ENCODE assay signal across 1 cellular context in the genomic region with DNA sequence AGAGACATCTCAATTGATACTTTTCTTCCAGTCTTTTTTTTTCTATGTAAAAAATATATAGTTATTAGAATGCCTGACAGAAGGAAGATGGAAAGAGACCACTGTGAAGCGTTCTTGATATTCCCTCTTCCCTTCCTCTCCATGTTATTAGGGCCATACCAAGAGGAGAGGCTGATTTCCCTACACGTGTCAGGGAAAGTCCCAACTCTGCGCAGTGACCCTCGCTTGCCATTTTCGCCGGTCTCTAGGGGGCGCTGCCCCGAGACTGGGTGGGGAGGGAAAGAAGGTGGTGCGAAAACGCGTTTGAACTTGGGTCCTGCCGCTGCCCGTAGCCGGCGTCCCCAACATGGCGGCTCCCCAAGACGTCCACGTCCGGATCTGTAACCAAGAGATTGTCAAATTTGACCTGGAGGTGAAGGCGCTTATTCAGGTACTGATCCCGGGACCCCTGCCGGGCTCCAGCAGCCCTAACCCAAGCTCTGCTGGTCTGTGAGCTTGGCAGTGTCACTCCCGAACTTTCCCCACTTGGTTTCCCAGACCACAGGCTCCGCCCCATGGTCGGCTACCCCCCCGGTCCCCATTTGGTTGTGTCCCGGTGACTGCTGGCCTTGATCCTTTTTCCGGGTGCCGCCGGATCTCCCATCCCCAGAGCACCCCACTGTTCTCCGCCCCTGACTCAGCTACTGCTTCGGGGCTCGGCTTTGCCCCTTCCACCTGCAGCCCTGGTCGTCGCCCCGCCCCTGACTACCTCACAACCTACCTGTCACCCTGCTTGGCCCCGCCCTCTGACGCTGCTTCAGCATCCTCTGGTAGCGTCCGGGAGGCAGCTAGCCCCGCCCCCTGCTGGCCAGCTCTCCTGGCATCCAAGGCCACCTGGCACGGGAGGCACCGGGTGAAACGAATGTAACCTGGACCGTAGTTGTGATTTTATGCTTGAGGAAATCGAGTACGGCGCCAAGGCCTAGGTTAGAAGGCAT.
TF ChIP-seq lines count a peak whose summit lies in the region.

A gene with protein sequence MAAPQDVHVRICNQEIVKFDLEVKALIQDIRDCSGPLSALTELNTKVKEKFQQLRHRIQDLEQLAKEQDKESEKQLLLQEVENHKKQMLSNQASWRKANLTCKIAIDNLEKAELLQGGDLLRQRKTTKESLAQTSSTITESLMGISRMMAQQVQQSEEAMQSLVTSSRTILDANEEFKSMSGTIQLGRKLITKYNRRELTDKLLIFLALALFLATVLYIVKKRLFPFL (plus strand): TSS at position 332 of the 977 bp plus-strand sequence. CDS start 15 bp downstream, at position 347.

TF ChIP-seq in HepG2, 621 proteins besides CTCF, POLR2A, EP300 and RAD21 (continued from another document and continues in another):
- TF ChIP-seq, protein P1, sequence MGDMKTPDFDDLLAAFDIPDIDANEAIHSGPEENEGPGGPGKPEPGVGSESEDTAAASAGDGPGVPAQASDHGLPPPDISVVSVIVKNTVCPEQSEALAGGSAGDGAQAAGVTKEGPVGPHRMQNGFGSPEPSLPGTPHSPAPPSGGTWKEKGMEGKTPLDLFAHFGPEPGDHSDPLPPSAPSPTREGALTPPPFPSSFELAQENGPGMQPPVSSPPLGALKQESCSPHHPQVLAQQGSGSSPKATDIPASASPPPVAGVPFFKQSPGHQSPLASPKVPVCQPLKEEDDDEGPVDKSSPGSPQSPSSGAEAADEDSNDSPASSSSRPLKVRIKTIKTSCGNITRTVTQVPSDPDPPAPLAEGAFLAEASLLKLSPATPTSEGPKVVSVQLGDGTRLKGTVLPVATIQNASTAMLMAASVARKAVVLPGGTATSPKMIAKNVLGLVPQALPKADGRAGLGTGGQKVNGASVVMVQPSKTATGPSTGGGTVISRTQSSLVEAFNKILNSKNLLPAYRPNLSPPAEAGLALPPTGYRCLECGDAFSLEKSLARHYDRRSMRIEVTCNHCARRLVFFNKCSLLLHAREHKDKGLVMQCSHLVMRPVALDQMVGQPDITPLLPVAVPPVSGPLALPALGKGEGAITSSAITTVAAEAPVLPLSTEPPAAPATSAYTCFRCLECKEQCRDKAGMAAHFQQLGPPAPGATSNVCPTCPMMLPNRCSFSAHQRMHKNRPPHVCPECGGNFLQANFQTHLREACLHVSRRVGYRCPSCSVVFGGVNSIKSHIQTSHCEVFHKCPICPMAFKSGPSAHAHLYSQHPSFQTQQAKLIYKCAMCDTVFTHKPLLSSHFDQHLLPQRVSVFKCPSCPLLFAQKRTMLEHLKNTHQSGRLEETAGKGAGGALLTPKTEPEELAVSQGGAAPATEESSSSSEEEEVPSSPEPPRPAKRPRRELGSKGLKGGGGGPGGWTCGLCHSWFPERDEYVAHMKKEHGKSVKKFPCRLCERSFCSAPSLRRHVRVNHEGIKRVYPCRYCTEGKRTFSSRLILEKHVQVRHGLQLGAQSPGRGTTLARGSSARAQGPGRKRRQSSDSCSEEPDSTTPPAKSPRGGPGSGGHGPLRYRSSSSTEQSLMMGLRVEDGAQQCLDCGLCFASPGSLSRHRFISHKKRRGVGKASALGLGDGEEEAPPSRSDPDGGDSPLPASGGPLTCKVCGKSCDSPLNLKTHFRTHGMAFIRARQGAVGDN (CRISPR knock-in tag; IDR thresholded peaks at IDR 0.05): peak; percentile 83
- TF ChIP-seq RFX5 (IDR thresholded peaks at IDR 0.05; ENCODE audit: low read depth, low read length) (no peak), ZNF296 (CRISPR knock-in tag; conservative IDR thresholded peaks at IDR 0.05) (no peak), ZNF841 (CRISPR knock-in tag; IDR thresholded peaks at IDR 0.05; ENCODE audit: borderline replicate concordance) (no peak), ZSCAN21 (CRISPR knock-in tag; IDR thresholded peaks at IDR 0.05; ENCODE audit: borderline replicate concordance) (no peak; the same call in 1 of the 2 replicates), SYNCRIP (IDR thresholded peaks at IDR 0.05; ENCODE audit: insufficient read depth, low read depth, low read length) (no peak), MIER2 (CRISPR knock-in tag; IDR thresholded peaks at IDR 0.05) (no peak), BHLHE40 (IDR thresholded peaks at IDR 0.05; ENCODE audit: low read length) (peak; percentile 78), TBP (CRISPR knock-in tag; IDR thresholded peaks at IDR 0.05) (peak; percentile 32; the same call in 1 of the 2 replicates), PHF20 (CRISPR knock-in tag; IDR thresholded peaks at IDR 0.05) (peak; percentile 92), ZNF143 (CRISPR knock-in tag; IDR thresholded peaks at IDR 0.05) (no peak), ZNF446 (CRISPR knock-in tag; IDR thresholded peaks at IDR 0.05) (no peak), ZNF775 (CRISPR knock-in tag; IDR thresholded peaks at IDR 0.05; ENCODE audit: borderline replicate concordance) (no peak), ZNF558 (CRISPR knock-in tag; IDR thresholded peaks at IDR 0.05; ENCODE audit: borderline replicate concordance) (no peak), MTF1 (CRISPR knock-in tag; IDR thresholded peaks at IDR 0.05) (no peak), KMT2B (CRISPR knock-in tag; IDR thresholded peaks at IDR 0.05) (peak; percentile 95), NKX3-1 (CRISPR knock-in tag; IDR thresholded peaks at IDR 0.05) (no peak), GTF3A (CRISPR knock-in tag; conservative IDR thresholded peaks at IDR 0.05) (no peak), SNRNP70 (IDR thresholded peaks at IDR 0.05; ENCODE audit: low read depth, low read length) (no peak), HNRNPUL1 (IDR thresholded peaks at IDR 0.05; ENCODE audit: low read depth, low read length) (no peak), SP2 (CRISPR knock-in tag; IDR thresholded peaks at IDR 0.05) (no peak; the same call in 1 of the 2 replicates), FLYWCH1 (CRISPR knock-in tag; IDR thresholded peaks at IDR 0.05) (no peak), MXI1 (IDR thresholded peaks at IDR 0.05; ENCODE audit: borderline replicate concordance, low read depth, low read length) (peak; percentile 86; the same call in 1 of the 3 replicates), FOXP1 (IDR thresholded peaks at IDR 0.05) (no peak), FOXP1 (CRISPR knock-in tag; IDR thresholded peaks at IDR 0.05) (0 out of 2 replicates have a peak, but pooled peaks have one; percentile 25), TCF7 (IDR thresholded peaks at IDR 0.05; ENCODE audit: low read depth) (no peak), ZNF660 (CRISPR knock-in tag; IDR thresholded peaks at IDR 0.05; ENCODE audit: borderline replicate concordance, low read depth) (no peak)
- TF ChIP-seq, protein P2, sequence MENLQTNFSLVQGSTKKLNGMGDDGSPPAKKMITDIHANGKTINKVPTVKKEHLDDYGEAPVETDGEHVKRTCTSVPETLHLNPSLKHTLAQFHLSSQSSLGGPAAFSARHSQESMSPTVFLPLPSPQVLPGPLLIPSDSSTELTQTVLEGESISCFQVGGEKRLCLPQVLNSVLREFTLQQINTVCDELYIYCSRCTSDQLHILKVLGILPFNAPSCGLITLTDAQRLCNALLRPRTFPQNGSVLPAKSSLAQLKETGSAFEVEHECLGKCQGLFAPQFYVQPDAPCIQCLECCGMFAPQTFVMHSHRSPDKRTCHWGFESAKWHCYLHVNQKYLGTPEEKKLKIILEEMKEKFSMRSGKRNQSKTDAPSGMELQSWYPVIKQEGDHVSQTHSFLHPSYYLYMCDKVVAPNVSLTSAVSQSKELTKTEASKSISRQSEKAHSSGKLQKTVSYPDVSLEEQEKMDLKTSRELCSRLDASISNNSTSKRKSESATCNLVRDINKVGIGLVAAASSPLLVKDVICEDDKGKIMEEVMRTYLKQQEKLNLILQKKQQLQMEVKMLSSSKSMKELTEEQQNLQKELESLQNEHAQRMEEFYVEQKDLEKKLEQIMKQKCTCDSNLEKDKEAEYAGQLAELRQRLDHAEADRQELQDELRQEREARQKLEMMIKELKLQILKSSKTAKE (CRISPR knock-in tag; IDR thresholded peaks at IDR 0.05; ENCODE audit: borderline replicate concordance): no peak
- TF ChIP-seq, protein P3, sequence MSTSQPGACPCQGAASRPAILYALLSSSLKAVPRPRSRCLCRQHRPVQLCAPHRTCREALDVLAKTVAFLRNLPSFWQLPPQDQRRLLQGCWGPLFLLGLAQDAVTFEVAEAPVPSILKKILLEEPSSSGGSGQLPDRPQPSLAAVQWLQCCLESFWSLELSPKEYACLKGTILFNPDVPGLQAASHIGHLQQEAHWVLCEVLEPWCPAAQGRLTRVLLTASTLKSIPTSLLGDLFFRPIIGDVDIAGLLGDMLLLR (CRISPR knock-in tag; IDR thresholded peaks at IDR 0.05): peak; percentile 44
- TF ChIP-seq, protein P4, sequence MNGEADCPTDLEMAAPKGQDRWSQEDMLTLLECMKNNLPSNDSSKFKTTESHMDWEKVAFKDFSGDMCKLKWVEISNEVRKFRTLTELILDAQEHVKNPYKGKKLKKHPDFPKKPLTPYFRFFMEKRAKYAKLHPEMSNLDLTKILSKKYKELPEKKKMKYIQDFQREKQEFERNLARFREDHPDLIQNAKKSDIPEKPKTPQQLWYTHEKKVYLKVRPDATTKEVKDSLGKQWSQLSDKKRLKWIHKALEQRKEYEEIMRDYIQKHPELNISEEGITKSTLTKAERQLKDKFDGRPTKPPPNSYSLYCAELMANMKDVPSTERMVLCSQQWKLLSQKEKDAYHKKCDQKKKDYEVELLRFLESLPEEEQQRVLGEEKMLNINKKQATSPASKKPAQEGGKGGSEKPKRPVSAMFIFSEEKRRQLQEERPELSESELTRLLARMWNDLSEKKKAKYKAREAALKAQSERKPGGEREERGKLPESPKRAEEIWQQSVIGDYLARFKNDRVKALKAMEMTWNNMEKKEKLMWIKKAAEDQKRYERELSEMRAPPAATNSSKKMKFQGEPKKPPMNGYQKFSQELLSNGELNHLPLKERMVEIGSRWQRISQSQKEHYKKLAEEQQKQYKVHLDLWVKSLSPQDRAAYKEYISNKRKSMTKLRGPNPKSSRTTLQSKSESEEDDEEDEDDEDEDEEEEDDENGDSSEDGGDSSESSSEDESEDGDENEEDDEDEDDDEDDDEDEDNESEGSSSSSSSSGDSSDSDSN (CRISPR knock-in tag; IDR thresholded peaks at IDR 0.05): peak; percentile 41
- TF ChIP-seq, protein P5, sequence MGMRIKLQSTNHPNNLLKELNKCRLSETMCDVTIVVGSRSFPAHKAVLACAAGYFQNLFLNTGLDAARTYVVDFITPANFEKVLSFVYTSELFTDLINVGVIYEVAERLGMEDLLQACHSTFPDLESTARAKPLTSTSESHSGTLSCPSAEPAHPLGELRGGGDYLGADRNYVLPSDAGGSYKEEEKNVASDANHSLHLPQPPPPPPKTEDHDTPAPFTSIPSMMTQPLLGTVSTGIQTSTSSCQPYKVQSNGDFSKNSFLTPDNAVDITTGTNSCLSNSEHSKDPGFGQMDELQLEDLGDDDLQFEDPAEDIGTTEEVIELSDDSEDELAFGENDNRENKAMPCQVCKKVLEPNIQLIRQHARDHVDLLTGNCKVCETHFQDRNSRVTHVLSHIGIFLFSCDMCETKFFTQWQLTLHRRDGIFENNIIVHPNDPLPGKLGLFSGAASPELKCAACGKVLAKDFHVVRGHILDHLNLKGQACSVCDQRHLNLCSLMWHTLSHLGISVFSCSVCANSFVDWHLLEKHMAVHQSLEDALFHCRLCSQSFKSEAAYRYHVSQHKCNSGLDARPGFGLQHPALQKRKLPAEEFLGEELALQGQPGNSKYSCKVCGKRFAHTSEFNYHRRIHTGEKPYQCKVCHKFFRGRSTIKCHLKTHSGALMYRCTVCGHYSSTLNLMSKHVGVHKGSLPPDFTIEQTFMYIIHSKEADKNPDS (CRISPR knock-in tag; IDR thresholded peaks at IDR 0.05): no peak
- TF ChIP-seq, protein P6, sequence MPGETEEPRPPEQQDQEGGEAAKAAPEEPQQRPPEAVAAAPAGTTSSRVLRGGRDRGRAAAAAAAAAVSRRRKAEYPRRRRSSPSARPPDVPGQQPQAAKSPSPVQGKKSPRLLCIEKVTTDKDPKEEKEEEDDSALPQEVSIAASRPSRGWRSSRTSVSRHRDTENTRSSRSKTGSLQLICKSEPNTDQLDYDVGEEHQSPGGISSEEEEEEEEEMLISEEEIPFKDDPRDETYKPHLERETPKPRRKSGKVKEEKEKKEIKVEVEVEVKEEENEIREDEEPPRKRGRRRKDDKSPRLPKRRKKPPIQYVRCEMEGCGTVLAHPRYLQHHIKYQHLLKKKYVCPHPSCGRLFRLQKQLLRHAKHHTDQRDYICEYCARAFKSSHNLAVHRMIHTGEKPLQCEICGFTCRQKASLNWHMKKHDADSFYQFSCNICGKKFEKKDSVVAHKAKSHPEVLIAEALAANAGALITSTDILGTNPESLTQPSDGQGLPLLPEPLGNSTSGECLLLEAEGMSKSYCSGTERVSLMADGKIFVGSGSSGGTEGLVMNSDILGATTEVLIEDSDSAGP (CRISPR knock-in tag; IDR thresholded peaks at IDR 0.05; ENCODE audit: borderline replicate concordance): peak; percentile 81
- TF ChIP-seq, protein P7, sequence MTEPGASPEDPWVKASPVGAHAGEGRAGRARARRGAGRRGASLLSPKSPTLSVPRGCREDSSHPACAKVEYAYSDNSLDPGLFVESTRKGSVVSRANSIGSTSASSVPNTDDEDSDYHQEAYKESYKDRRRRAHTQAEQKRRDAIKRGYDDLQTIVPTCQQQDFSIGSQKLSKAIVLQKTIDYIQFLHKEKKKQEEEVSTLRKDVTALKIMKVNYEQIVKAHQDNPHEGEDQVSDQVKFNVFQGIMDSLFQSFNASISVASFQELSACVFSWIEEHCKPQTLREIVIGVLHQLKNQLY (CRISPR knock-in tag; IDR thresholded peaks at IDR 0.05): no peak
- TF ChIP-seq, protein P8, sequence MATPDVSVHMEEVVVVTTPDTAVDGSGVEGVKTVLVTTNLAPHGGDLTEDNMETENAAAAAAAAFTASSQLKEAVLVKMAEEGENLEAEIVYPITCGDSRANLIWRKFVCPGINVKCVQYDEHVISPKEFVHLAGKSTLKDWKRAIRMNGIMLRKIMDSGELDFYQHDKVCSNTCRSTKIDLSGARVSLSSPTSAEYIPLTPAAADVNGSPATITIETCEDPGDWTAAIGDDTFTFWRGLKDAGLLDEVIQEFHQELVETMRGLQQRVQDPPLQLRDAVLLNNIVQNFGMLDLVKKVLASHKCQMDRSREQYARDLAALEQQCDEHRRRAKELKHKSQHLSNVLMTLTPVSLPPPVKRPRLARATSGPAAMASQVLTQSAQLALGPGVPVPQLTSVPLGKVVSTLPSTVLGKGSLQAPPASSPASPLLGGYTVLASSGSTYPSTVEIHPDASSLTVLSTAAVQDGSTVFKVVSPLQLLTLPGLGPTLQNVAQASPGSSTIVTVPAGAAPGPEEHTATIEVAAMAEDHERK (CRISPR knock-in tag; IDR thresholded peaks at IDR 0.05; ENCODE audit: low read depth): peak; percentile 55; the same call in 1 of the 2 replicates
- TF ChIP-seq, protein P9, sequence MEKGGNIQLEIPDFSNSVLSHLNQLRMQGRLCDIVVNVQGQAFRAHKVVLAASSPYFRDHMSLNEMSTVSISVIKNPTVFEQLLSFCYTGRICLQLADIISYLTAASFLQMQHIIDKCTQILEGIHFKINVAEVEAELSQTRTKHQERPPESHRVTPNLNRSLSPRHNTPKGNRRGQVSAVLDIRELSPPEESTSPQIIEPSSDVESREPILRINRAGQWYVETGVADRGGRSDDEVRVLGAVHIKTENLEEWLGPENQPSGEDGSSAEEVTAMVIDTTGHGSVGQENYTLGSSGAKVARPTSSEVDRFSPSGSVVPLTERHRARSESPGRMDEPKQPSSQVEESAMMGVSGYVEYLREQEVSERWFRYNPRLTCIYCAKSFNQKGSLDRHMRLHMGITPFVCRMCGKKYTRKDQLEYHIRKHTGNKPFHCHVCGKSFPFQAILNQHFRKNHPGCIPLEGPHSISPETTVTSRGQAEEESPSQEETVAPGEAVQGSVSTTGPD (CRISPR knock-in tag; IDR thresholded peaks at IDR 0.05): no peak
